In the genomic region with DNA sequence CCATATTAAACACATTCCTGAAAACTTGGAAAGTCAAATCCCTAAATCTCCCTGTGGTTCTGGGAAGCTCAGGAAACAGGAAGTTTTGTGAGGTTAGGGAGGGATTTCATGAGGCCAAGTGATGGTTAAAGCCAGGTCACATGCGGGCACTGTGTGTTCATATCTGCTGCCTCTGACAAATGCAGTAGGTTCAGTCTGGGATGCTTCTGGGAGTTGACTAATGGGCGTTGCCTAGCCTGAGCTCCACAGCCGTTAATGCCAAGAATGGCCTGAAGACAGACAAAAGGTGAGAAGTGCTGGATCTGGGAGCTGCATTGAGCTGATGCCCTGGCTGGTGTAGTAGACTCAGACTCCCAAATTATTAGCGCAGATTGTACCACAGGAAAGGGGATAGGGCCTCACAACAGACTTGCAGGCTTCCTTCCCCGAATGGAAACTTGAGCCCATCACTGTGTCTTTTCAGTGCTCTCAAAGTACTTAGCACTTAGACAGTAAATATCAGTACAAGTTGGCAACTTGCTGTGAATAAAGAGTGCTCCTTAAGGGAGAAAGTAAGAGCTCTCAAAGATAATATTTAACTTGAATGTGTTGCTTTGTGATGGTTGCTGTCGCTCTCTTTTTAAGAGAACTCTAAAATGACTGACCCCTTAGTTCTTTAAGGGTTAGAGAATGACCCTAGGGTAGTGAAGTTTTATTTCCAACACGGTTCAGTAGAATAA, we compare ENCODE assay signal across 30 cellular contexts. TPM values are rescaled to one million over a fixed set of nuclear protein-coding genes. Genes with fewer than 3 reads are reported as not detected.
DNase-seq lines count a peak whose midpoint lies in the region; ATAC-seq and TF ChIP-seq lines count a peak whose summit lies in the region.
"Had no signal": no experiment of that assay in that cellular context is flagged by ENCODE, and none has a peak within 500 bp of the region (broad histone marks: within the 10 kb centered on the region; RNA-seq: fewer than 3 reads in every experiment).

No MANE protein-coding gene starts in this region.

- peaks cover 0 to 15% (median 10%) of the 10 kb centered on the region in 4 donors for H3K36me3 ChIP-seq in esophagus muscularis mucosa
- H3K36me3 ChIP-seq in mesenchymal stem cell (ENCODE audit: control insufficient read depth in 1 of 2, insufficient read depth in 2 of 2, low read depth in 1 of 2, low read length in 2 of 2) = peaks cover 2 to 32% of the 10 kb centered on the region in 2 experiments

- H3K4me2 ChIP-seq in mesenchymal stem cell (ENCODE audit: low read length, poor library complexity, severe bottlenecking) = no peak overlapping the region
- H3K4me2 ChIP-seq: A549 had no signal

- H2BK120ac ChIP-seq in mesenchymal stem cell (ENCODE audit: low read depth, low read length) = no peak overlapping the region

- no peak overlapping the region for H3K14ac ChIP-seq in mesenchymal stem cell (ENCODE audit: low read length in 2 of 2)

- H3K27ac ChIP-seq in esophagus muscularis mucosa (replicated peaks in 1 of 4) = no peak overlapping the region
- no peak overlapping the region for H3K27ac ChIP-seq in mesenchymal stem cell (ENCODE audit: low read length, poor library complexity, severe bottlenecking)
- H3K27ac ChIP-seq: A549 had no signal

- no peak overlapping the region for H4K8ac ChIP-seq in mesenchymal stem cell (ENCODE audit: low read length)

- no peak for ATAC-seq in GM19035 (IDR thresholded peaks at IDR 0.05; ENCODE audit: unreplicated experiment)
- ATAC-seq in GM18858 (IDR thresholded peaks at IDR 0.05; ENCODE audit: unreplicated experiment) = no peak
- no peak for ATAC-seq in HG02588 (IDR thresholded peaks at IDR 0.05; ENCODE audit: unreplicated experiment)
- ATAC-seq: A549; activated T-cell treated with anti-CD3 and anti-CD28 coated beads, Interleukin-2, amount 50 U/mL, for 72 hours; left colon; naive thymus-derived CD8-positive, alpha-beta T cell; stimulated activated naive CD8-positive, alpha-beta T cell treated with anti-CD3 and anti-CD28 coated beads, Interleukin-15, amount 100 ng/mL, for 72 hours had no signal

- intact Hi-C loops in esophagus muscularis mucosa (cut with DNase I) = no loop called here

- H2AFZ ChIP-seq in mesenchymal stem cell (ENCODE audit: low read depth, low read length) = no peak overlapping the region

- peak; percentile 71 for DNase-seq in DMS79 (lab: John Stamatoyannopoulos, UW)
- peak; percentile 8 for DNase-seq in RPMI7951 (ENCODE audit: low read depth)
- peak; percentile 60 for DNase-seq in esophagus muscularis mucosa (ENCODE audit: extremely low spot score)
- DNase-seq in mesenchymal stem cell = no peak
- no peak for DNase-seq in GM10266 (ENCODE audit: extremely low spot score)
- DNase-seq: activated naive CD4-positive, alpha-beta T cell treated with anti-CD3 and anti-CD28 coated beads, Interleukin-2, amount 10 ng/mL, durations not matched to agents 7 days and 5 days; activated T-cell treated with anti-CD3 and anti-CD28 coated beads, Interleukin-2, amount 50 U/mL, for 72 hours; AML-193; amniotic stem cell; CD4-positive, alpha-beta memory T cell; DMS 273 treated with DMSO at 0.1 percent for 48 hours; effector CD4-positive, alpha-beta T cell; hippocampal formation; left colon; naive thymus-derived CD8-positive, alpha-beta T cell; NCI-H1092 treated with DMSO at 0.1 percent for 48 hours; NCI-H187; NCI-H526; occipital lobe; small intestine; stimulated activated CD4-positive, alpha-beta T cell treated with anti-CD3 and anti-CD28 coated beads, Interleukin-1b, Interleukin-23, amount 100 ng/mL, for 48 hours; stimulated activated CD8-positive, alpha-beta memory T cell treated with anti-CD3 and anti-CD28 coated beads, Interleukin-4, amount 100 ng/mL, for 48 hours; stimulated activated naive CD8-positive, alpha-beta T cell treated with anti-CD3 and anti-CD28 coated beads, Interleukin-15, amount 100 ng/mL, for 72 hours; SW 1271; T-helper 9 cell had no signal

- TF ChIP-seq EP300 in esophagus muscularis mucosa (IDR thresholded peaks at IDR 0.05) = no peak

- no peak overlapping the region for H3K4me3 ChIP-seq in esophagus muscularis mucosa
- H3K4me3 ChIP-seq in mesenchymal stem cell (ENCODE audit: insufficient read depth in 1 of 2, low read depth in 1 of 2, low read length in 2 of 2) = no peak overlapping the region
- H3K4me3 ChIP-seq: A549 had no signal

- H3K4me1 ChIP-seq in esophagus muscularis mucosa (no peaks in the 10 kb centered on the region), mesenchymal stem cell (ENCODE audit: control insufficient read depth, insufficient read depth, low read depth, low read length) (peaks cover 2% of the 10 kb centered on the region)
- H3K4me1 ChIP-seq: A549 had no signal

- no peak overlapping the region for H3K4ac ChIP-seq in mesenchymal stem cell (ENCODE audit: low read depth in 1 of 2, low read length in 2 of 2)

- no peak overlapping the region for H4K91ac ChIP-seq in mesenchymal stem cell (ENCODE audit: low read length)

- H3K9me3 ChIP-seq in esophagus muscularis mucosa (no peaks in the 10 kb centered on the region), mesenchymal stem cell (ENCODE audit: control insufficient read depth, low read length) (no peaks in the 10 kb centered on the region)
- H3K9me3 ChIP-seq: A549 had no signal

- no peak overlapping the region for H2BK15ac ChIP-seq in mesenchymal stem cell (ENCODE audit: low read depth, poor library complexity, severe bottlenecking)

- H3K27me3 ChIP-seq in esophagus muscularis mucosa (no peaks in the 10 kb centered on the region), mesenchymal stem cell (ENCODE audit: control insufficient read depth in 1 of 2, insufficient read depth in 1 of 2, low read length in 2 of 2) (no peaks in the 10 kb centered on the region)

- H2BK5ac ChIP-seq in mesenchymal stem cell (ENCODE audit: low read depth, low read length, poor library complexity, severe bottlenecking) = no peak overlapping the region

- no peak for TF ChIP-seq POLR2A in esophagus muscularis mucosa (IDR thresholded peaks at IDR 0.05; ENCODE audit: low read depth)

- 84% methylated on average over 7 of the region's 7 CpGs for WGBS in esophagus muscularis mucosa
- WGBS in mesenchymal stem cell = 94% methylated on average over 7 of the region's 7 CpGs

- peak overlapping the region; percentile 23 for H3K9ac ChIP-seq in mesenchymal stem cell (ENCODE audit: low read length)

- TF ChIP-seq CTCF in esophagus muscularis mucosa (IDR thresholded peaks at IDR 0.05) = no peak
- no peak for TF ChIP-seq CTCF in GM10266 (IDR thresholded peaks at IDR 0.05; ENCODE audit: control insufficient read depth, insufficient read depth, low read depth, missing control alignments)

- no peak overlapping the region for H2BK12ac ChIP-seq in mesenchymal stem cell (ENCODE audit: low read length in 2 of 2)

- no peak overlapping the region for H3K18ac ChIP-seq in mesenchymal stem cell (ENCODE audit: low read depth in 1 of 2, low read length in 2 of 2)

- no peak overlapping the region for H2AK5ac ChIP-seq in mesenchymal stem cell (ENCODE audit: low read length, severe bottlenecking)

- H3K79me1 ChIP-seq in mesenchymal stem cell (replicated peaks; ENCODE audit: low read length, poor library complexity, severe bottlenecking) = no peaks in the 10 kb centered on the region

- no peak overlapping the region for H3K23ac ChIP-seq in mesenchymal stem cell (ENCODE audit: low read length in 2 of 2)

RNA-seq across cellular contexts. Expression of gene GSG1, which starts 17.3 kb away (rescaled TPM):
- not detected in 2 replicates for total RNA-seq in RPMI7951 (2014; rRNA removed; shearing (Covaris generic))
- not detected for total RNA-seq in esophagus muscularis mucosa
- polyA plus RNA-seq in mesenchymal stem cell (2013, experiment 1 of 2) = 0.04 TPM
- not detected for polyA plus RNA-seq in mesenchymal stem cell (2013, experiment 2 of 2)
- total RNA-seq: activated T-cell treated with anti-CD3 and anti-CD28 coated beads, Interleukin-2, amount 50 U/mL, for 72 hours; CD4-positive, alpha-beta memory T cell; left colon; naive thymus-derived CD8-positive, alpha-beta T cell; occipital lobe had no signal
- polyA plus RNA-seq: IgD-negative memory B cell had no signal

RNA-seq across cellular contexts. Expression of gene FAM234B, which starts 41.9 kb away (rescaled TPM):
- total RNA-seq in RPMI7951 (2014; rRNA removed; shearing (Covaris generic)) = 2.7 and 2.9 TPM in 2 replicates
- 1 to 10 TPM; 1.2 to 6.7 (median 5.0) TPM for total RNA-seq in esophagus muscularis mucosa
- 2.3 TPM for polyA plus RNA-seq in mesenchymal stem cell (2013, experiment 1 of 2)
- polyA plus RNA-seq in mesenchymal stem cell (2013, experiment 2 of 2) = 2.5 TPM

Comparison
In these comparisons a context has a peak if more than half of its experiments do, and no peak if none do; other contexts are left out.
1. DNase-seq: peak in DMS79 (single experiment), RPMI7951 (single experiment) and esophagus muscularis mucosa (single experiment); none in mesenchymal stem cell (single experiment) and GM10266 (single experiment).